Comparison of ENCODE assay signal across 2 cellular contexts in genomic region chr1:27122652-27123051, GRCh38.
TF ChIP-seq lines count a peak whose summit lies in the region.

No MANE protein-coding gene starts in this region.

TF ChIP-seq in IMR-90, 13 proteins besides CTCF, POLR2A, EP300 and RAD21 (continued from another document):
- 0 out of 2 replicates have a peak, but pooled peaks have one; percentile 5 for TF ChIP-seq SMC3 (IDR thresholded peaks at IDR 0.05; ENCODE audit: low read depth, low read length)
- no peak for TF ChIP-seq RCOR1 (IDR thresholded peaks at IDR 0.05; ENCODE audit: insufficient replicate concordance, low read length)
- no peak for TF ChIP-seq RFX5 (IDR thresholded peaks at IDR 0.05; ENCODE audit: low read depth, low read length)
- peak; percentile 30; the same call in 1 of the 2 replicates for TF ChIP-seq MAZ (IDR thresholded peaks at IDR 0.05; ENCODE audit: borderline replicate concordance, low read depth, low read length)
- no peak for TF ChIP-seq MAFK (IDR thresholded peaks at IDR 0.05; ENCODE audit: low read depth, low read length)
- TF ChIP-seq BHLHE40 (IDR thresholded peaks at IDR 0.05; ENCODE audit: low read depth, low read length): no peak
- TF ChIP-seq MXI1 (IDR thresholded peaks at IDR 0.05; ENCODE audit: borderline replicate concordance, low read depth, low read length): no peak
- TF ChIP-seq CEBPB (IDR thresholded peaks at IDR 0.05; ENCODE audit: low read depth, low read length): no peak
- TF ChIP-seq CHD1 (IDR thresholded peaks at IDR 0.05; ENCODE audit: low read depth, low read length): no peak
- TF ChIP-seq USF2 (IDR thresholded peaks at IDR 0.05; ENCODE audit: low read depth, low read length): no peak
- peak; percentile 59; the same call in 1 of the 2 replicates for TF ChIP-seq FOS (IDR thresholded peaks at IDR 0.05; ENCODE audit: low read depth, low read length)

TF ChIP-seq in K562, 482 proteins besides CTCF, POLR2A, EP300 and RAD21 (continued from another document and continues in another):
- TF ChIP-seq HCFC1 (IDR thresholded peaks at IDR 0.05; ENCODE audit: low read depth, low read length): 0 out of 2 replicates have a peak, but pooled peaks have one; percentile 18
- TF ChIP-seq JUND (IDR thresholded peaks at IDR 0.05; ENCODE audit: borderline replicate concordance, low read depth, low read length): peak; percentile 99
- TF ChIP-seq JUND (tag; IDR thresholded peaks at IDR 0.05; ENCODE audit: borderline replicate concordance, low read depth, low read length): peak; percentile 97; the same call in 2 of the 3 replicates
- TF ChIP-seq ZNF583 (CRISPR knock-in tag; IDR thresholded peaks at IDR 0.05): no peak
- TF ChIP-seq ZNF311 (CRISPR knock-in tag; IDR thresholded peaks at IDR 0.05): no peak
- TF ChIP-seq ATF7 (IDR thresholded peaks at IDR 0.05): peak; percentile 54; the same call in 1 of the 2 replicates
- no peak for TF ChIP-seq ZNF696 (CRISPR knock-in tag; conservative IDR thresholded peaks at IDR 0.05)
- peak; percentile 21 for TF ChIP-seq MEIS2 (IDR thresholded peaks at IDR 0.05; ENCODE audit: partially characterized antibody)
- TF ChIP-seq RBM25 (IDR thresholded peaks at IDR 0.05; ENCODE audit: low read depth, low read length, severe bottlenecking): no peak
- no peak for TF ChIP-seq ZNF124 (CRISPR knock-in tag; IDR thresholded peaks at IDR 0.05)
- no peak for TF ChIP-seq KLF10 (CRISPR knock-in tag; IDR thresholded peaks at IDR 0.05)
- no peak for TF ChIP-seq ZNF395 (CRISPR knock-in tag; IDR thresholded peaks at IDR 0.05)
- TF ChIP-seq GABPA (tag; conservative IDR thresholded peaks at IDR 0.05; ENCODE audit: low read depth): no peak
- TF ChIP-seq TFE3 (CRISPR knock-in tag; IDR thresholded peaks at IDR 0.05): no peak
- no peak for TF ChIP-seq ZNF512 (tag; IDR thresholded peaks at IDR 0.05)
- no peak for TF ChIP-seq CHCHD3 (CRISPR knock-in tag; IDR thresholded peaks at IDR 0.05)
- TF ChIP-seq ZFP91 (CRISPR knock-in tag; IDR thresholded peaks at IDR 0.05): no peak
- TF ChIP-seq POLR2H (tag; IDR thresholded peaks at IDR 0.05; ENCODE audit: low read depth): no peak
- TF ChIP-seq CTBP1 (IDR thresholded peaks at IDR 0.05; ENCODE audit: borderline replicate concordance): peak; percentile 36; the same call in 1 of the 2 replicates
- no peak for TF ChIP-seq ZNF764 (CRISPR knock-in tag; IDR thresholded peaks at IDR 0.05; ENCODE audit: low read depth)
- no peak for TF ChIP-seq ZNF444 (CRISPR knock-in tag; IDR thresholded peaks at IDR 0.05)
- no peak for TF ChIP-seq ZNF146 (CRISPR knock-in tag; IDR thresholded peaks at IDR 0.05; ENCODE audit: unreplicated experiment)
- TF ChIP-seq CREM (IDR thresholded peaks at IDR 0.05; ENCODE audit: low read depth): peak; percentile 52; the same call in 1 of the 2 replicates
- TF ChIP-seq HMG20A (CRISPR knock-in tag; conservative IDR thresholded peaks at IDR 0.05): no peak
- TF ChIP-seq RBFOX2 (IDR thresholded peaks at IDR 0.05; ENCODE audit: low read depth, low read length): no peak
- TF ChIP-seq FOXK2 (conservative IDR thresholded peaks at IDR 0.05 in 1 of 2, IDR thresholded peaks at IDR 0.05 in 1 of 2; ENCODE audit: low read depth in 2 of 2): peak; percentile 73 to 79; a peak in 3 of 4 replicates
- no peak for TF ChIP-seq CBFA2T3 (IDR thresholded peaks at IDR 0.05)
- TF ChIP-seq JUN (IDR thresholded peaks at IDR 0.05; ENCODE audit: borderline replicate concordance, low read depth, low read length): peak; percentile 98
- no peak for TF ChIP-seq JUN (CRISPR knock-in tag; IDR thresholded peaks at IDR 0.05; ENCODE audit: borderline replicate concordance)
- no peak for TF ChIP-seq ZNF644 (tag; IDR thresholded peaks at IDR 0.05; ENCODE audit: low read depth)
- no peak for TF ChIP-seq ATF1 (CRISPR knock-in tag; IDR thresholded peaks at IDR 0.05)
- TF ChIP-seq ATF1 (tag; IDR thresholded peaks at IDR 0.05): peak; percentile 23; the same call in 1 of the 2 replicates
- peak in 1 of 3 experiments; percentile 22; a peak in 1 of 6 replicates for TF ChIP-seq ZBTB11 (CRISPR knock-in tag; IDR thresholded peaks at IDR 0.05)
- TF ChIP-seq BACH1 (tag; IDR thresholded peaks at IDR 0.05): no peak
- TF ChIP-seq DPF2 (IDR thresholded peaks at IDR 0.05): peak; percentile 89
- TF ChIP-seq VEZF1 (CRISPR knock-in tag; IDR thresholded peaks at IDR 0.05): peak; percentile 61
- no peak for TF ChIP-seq ZC3H8 (IDR thresholded peaks at IDR 0.05)
- TF ChIP-seq KAT8 (IDR thresholded peaks at IDR 0.05; ENCODE audit: low read depth): no peak
- TF ChIP-seq NEUROD1 (IDR thresholded peaks at IDR 0.05; ENCODE audit: borderline replicate concordance, low read depth, low read length, partially characterized antibody): peak; percentile 74
- no peak for TF ChIP-seq SMARCB1 (IDR thresholded peaks at IDR 0.05; ENCODE audit: insufficient read length, low read depth)
- TF ChIP-seq ZBTB7A (IDR thresholded peaks at IDR 0.05; ENCODE audit: borderline replicate concordance, control insufficient read depth, low read depth, low read length): no peak; the same call in 1 of the 2 replicates
- no peak for TF ChIP-seq ETV1 (tag; conservative IDR thresholded peaks at IDR 0.05; ENCODE audit: low read depth)
- 0 out of 2 replicates have a peak, but pooled peaks have one; percentile 11 for TF ChIP-seq SMAD4 (CRISPR knock-in tag; conservative IDR thresholded peaks at IDR 0.05)
- no peak for TF ChIP-seq ZNF431 (CRISPR knock-in tag; IDR thresholded peaks at IDR 0.05)
- TF ChIP-seq JUNB (CRISPR knock-in tag; conservative IDR thresholded peaks at IDR 0.05): 0 out of 2 replicates have a peak, but pooled peaks have one; percentile 42
- TF ChIP-seq DMBX1 (CRISPR knock-in tag; IDR thresholded peaks at IDR 0.05; ENCODE audit: borderline replicate concordance): no peak
- no peak for TF ChIP-seq ZNF277 (CRISPR knock-in tag; IDR thresholded peaks at IDR 0.05; ENCODE audit: borderline replicate concordance)
- TF ChIP-seq MTA1 (IDR thresholded peaks at IDR 0.05; ENCODE audit: borderline replicate concordance): no peak
- TF ChIP-seq UBTF (IDR thresholded peaks at IDR 0.05; ENCODE audit: borderline replicate concordance in 1 of 2, low read depth in 2 of 2, low read length in 2 of 2): 0 out of 4 replicates have a peak, but pooled peaks of 1 of the 2 experiments have one; percentile 57
- no peak for TF ChIP-seq MCM7 (IDR thresholded peaks at IDR 0.05)
- no peak for TF ChIP-seq ZNF3 (CRISPR knock-in tag; IDR thresholded peaks at IDR 0.05)
- no peak for TF ChIP-seq FOXA3 (CRISPR knock-in tag; conservative IDR thresholded peaks at IDR 0.05 in 1 of 2, IDR thresholded peaks at IDR 0.05 in 1 of 2)
- TF ChIP-seq ILK (tag; IDR thresholded peaks at IDR 0.05; ENCODE audit: borderline replicate concordance, low read depth): no peak
